In the genomic region with DNA sequence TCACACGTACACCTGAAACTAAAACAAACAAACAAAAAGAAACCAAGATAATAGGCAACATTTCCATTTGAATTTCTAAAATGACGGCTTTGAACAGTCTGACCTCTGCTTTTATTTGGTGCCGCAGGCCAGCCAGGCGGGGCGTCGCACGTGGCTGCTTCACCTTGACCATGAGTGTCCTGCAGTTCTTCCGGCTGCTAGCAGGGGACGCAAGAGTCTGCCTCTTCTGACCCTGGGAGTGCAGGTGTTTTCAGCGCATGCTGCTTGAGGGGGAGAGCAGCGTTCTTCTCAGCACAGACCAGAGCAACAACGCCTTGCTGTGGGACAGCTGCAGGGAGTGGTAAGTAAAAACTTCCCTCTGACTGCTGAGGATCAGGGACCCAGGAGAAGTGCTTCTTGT, we compare ENCODE assay signal across 11 cellular contexts. TPM values are rescaled to one million over a fixed set of nuclear protein-coding genes. Genes with fewer than 3 reads are reported as not detected.
"Had no signal": no experiment of that assay in that cellular context is flagged by ENCODE, and none has a peak within 500 bp of the region (broad histone marks: within the 10 kb centered on the region; RNA-seq: fewer than 3 reads in every experiment).

No MANE protein-coding gene starts in this region.

RNA-seq across cellular contexts. Expression of gene CDY2B, which starts 47.9 kb away (rescaled TPM):
- total RNA-seq: OCI-LY7, PC-3, PC-9, Peyer's patch, Right ventricle myocardium inferior, Right ventricle myocardium superior, RPMI7951, SJCRH30, SJSA1, SK-MEL-5 had no signal
- polyA plus RNA-seq: SK-N-SH had no signal
